Comparison of ENCODE assay signal across 27 cellular contexts in genomic region chr7:18230271-18230670, GRCh38.
DNase-seq lines count a peak whose midpoint lies in the region; ATAC-seq, FAIRE-seq and TF ChIP-seq lines count a peak whose summit lies in the region.
"Had no signal": no experiment of that assay in that cellular context is flagged by ENCODE, and none has a peak within 500 bp of the region (broad histone marks: within the 10 kb centered on the region; RNA-seq: fewer than 3 reads in every experiment).

No MANE protein-coding gene starts in this region.

- intact Hi-C loops in cardiac septum (cut with DNase I): no loop called here
- intact Hi-C loops in upper lobe of right lung (cut with DNase I): no loop called here

- H3K27ac ChIP-seq in gastroesophageal sphincter (peak overlapping the region in 3 of 4 donors; percentile 18 to 76 (median 33)), upper lobe of right lung (no peak overlapping the region)
- H3K27ac ChIP-seq: 22Rv1; A549; BLaER1 treated with 17β-estradiol and CSF1 and Interleukin-3, amounts not matched to agents 10 nM and 100 nM; C4-2B had no signal

- peaks cover 0 to 63% (median 13%) of the 10 kb centered on the region in 3 donors for H3K4me1 ChIP-seq in gastroesophageal sphincter
- H3K4me1 ChIP-seq in upper lobe of right lung: no peaks in the 10 kb centered on the region
- H3K4me1 ChIP-seq: A549 had no signal

- no peak for TF ChIP-seq CTCF in gastroesophageal sphincter (IDR thresholded peaks at IDR 0.05)
- TF ChIP-seq CTCF in upper lobe of right lung (IDR thresholded peaks at IDR 0.05): no peak

- TF ChIP-seq POLR2A in gastroesophageal sphincter (IDR thresholded peaks at IDR 0.05): no peak

- in situ Hi-C loops in SK-MEL-5 (cut with HindIII; ENCODE audit: low pct_unique_long_range_greater_than_20kb, low sequenced_read_pairs): loop anchor here (10.0 kb wide), 1 partner anchor 55 kb away; no protein-coding TSS in a partner anchor

- no peak for TF ChIP-seq EP300 in gastroesophageal sphincter (IDR thresholded peaks at IDR 0.05)

- no peaks in the 10 kb centered on the region for H3K27me3 ChIP-seq in gastroesophageal sphincter
- H3K27me3 ChIP-seq in upper lobe of right lung: no peaks in the 10 kb centered on the region
- H3K27me3 ChIP-seq: BLaER1 treated with 17β-estradiol and CSF1 and Interleukin-3, amounts not matched to agents 10 nM and 100 nM had no signal

- no peak overlapping the region for H3K4me3 ChIP-seq in gastroesophageal sphincter
- H3K4me3 ChIP-seq in upper lobe of right lung: no peak overlapping the region
- H3K4me3 ChIP-seq: A549; BLaER1 treated with 17β-estradiol and CSF1 and Interleukin-3, amounts not matched to agents 10 nM and 100 nM; GM12878 had no signal

- peak; percentile 74 for FAIRE-seq in endometrium (lab: Jason Lieb, UNC)
- FAIRE-seq: A549, GM12878, GM12892, GM18507, GM19239 had no signal

- H3K36me3 ChIP-seq in gastroesophageal sphincter (no peaks in the 10 kb centered on the region), upper lobe of right lung (no peaks in the 10 kb centered on the region)
- H3K36me3 ChIP-seq: BLaER1 treated with 17β-estradiol and CSF1 and Interleukin-3, amounts not matched to agents 10 nM and 100 nM had no signal

- ATAC-seq in gastroesophageal sphincter (no peak), GM18907 (IDR thresholded peaks at IDR 0.05; ENCODE audit: unreplicated experiment) (no peak), upper lobe of right lung (no peak)
- ATAC-seq: A549; CD8-positive, alpha-beta T cell; GM12878 had no signal

- no peaks in the 10 kb centered on the region for H3K9me3 ChIP-seq in gastroesophageal sphincter
- H3K9me3 ChIP-seq in upper lobe of right lung: no peaks in the 10 kb centered on the region
- H3K9me3 ChIP-seq: A549; BLaER1 treated with 17β-estradiol and CSF1 and Interleukin-3, amounts not matched to agents 10 nM and 100 nM had no signal

- DNase-seq in COLO829 (ENCODE audit: low spot score) (peak; percentile 6), SK-MEL-5 (ENCODE audit: low read depth, low spot score) (peak; percentile 93), cardiac septum (ENCODE audit: low spot score) (no peak), upper lobe of right lung (no peak), NOMO-1 (lab: John Stamatoyannopoulos, UW; ENCODE audit: unreplicated experiment in 2 of 2) (no peak)
- DNase-seq: AML-193; CD4-positive, alpha-beta T cell; CD8-positive, alpha-beta T cell; COR-L47; DMS 273 treated with DMSO at 0.1 percent for 48 hours; DMS153; DMS53; DMS79; DND-41; EL; GDM1 had no signal

- WGBS in gastroesophageal sphincter (ENCODE audit: low coverage in 1 of 2), 2 donors: 72 to 88% methylated on average over 8 of the region's 8 CpGs

Comparison
In these comparisons a context has a peak if more than half of its experiments do, and no peak if none do; other contexts are left out.
1. DNase-seq: peak in COLO829 (single experiment) and SK-MEL-5 (single experiment); none in cardiac septum (single experiment), upper lobe of right lung (single experiment) and NOMO-1 (0 of 2).